In genomic region chr12:67268335-67268895, GRCh38 we compare ENCODE assay signal across 1 cellular context.
TF ChIP-seq lines count a peak whose summit lies in the region.

No MANE protein-coding gene starts in this region.

TF ChIP-seq in SK-N-SH treated with all-trans-retinoic acid at 6 μM for 48 hours, 23 proteins besides CTCF, POLR2A, EP300 and RAD21 (continued from another document):
- 0 out of 2 replicates have a peak, but pooled peaks have one; percentile 22 for TF ChIP-seq SNAI2 (CRISPR knock-in tag; IDR thresholded peaks at IDR 0.05)
- peak; percentile 92 for TF ChIP-seq ZFP3 (CRISPR knock-in tag; IDR thresholded peaks at IDR 0.05)
- no peak for TF ChIP-seq PPARA (CRISPR knock-in tag; IDR thresholded peaks at IDR 0.05; ENCODE audit: borderline replicate concordance)
TF ChIP-seq in SK-N-SH treated with all-trans-retinoic acid at 6 μM for 48 hours: peak in this region for 2.
